ENCODE assay signal across 8 cellular contexts in genomic region chr4:26992657-26993361, GRCh38.
DNase-seq lines count a peak whose midpoint lies in the region; ATAC-seq, FAIRE-seq and TF ChIP-seq lines count a peak whose summit lies in the region.

No MANE protein-coding gene starts in this region.

- no peak overlapping the region for H3K23ac ChIP-seq in IMR-90 (ENCODE audit: low read depth, low read length)

- CTCF ChIA-PET in IMR-90 (lab: Yijun Ruan, JAX): no interaction called here
- CTCF ChIA-PET in MCF 10A (lab: Yijun Ruan, JAX): interaction anchor here (0.5 kb wide), 2 partner anchors 59 to 392 kb away, joined by 3 read pairs; no protein-coding TSS in a partner anchor

- H3K56ac ChIP-seq in IMR-90 (ENCODE audit: extremely low read depth, insufficient read depth, low read length): no peak overlapping the region

- no peak overlapping the region for H2AFZ ChIP-seq in IMR-90 (replicated peaks; ENCODE audit: low read length, poor library complexity)

- no peaks in the 10 kb centered on the region for H3K9me3 ChIP-seq in IMR-90 (ENCODE audit: control insufficient read depth, insufficient read depth, low read length)

- no peak overlapping the region for H3K18ac ChIP-seq in IMR-90 (ENCODE audit: low read depth, low read length)

- dilution Hi-C loops in IMR-90 (cut with HindIII; ENCODE audit: low sequenced_read_pairs, unreplicated experiment): no loop called here

- DNase-seq in GM18507 (ENCODE audit: extremely low spot score, insufficient read length, low read depth) (no peak), IMR-90 (peak; percentile 89), MCF 10A (ENCODE audit: unreplicated experiment) (peak; percentile 16), non-pigmented ciliary epithelial cell (ENCODE audit: low read depth) (peak; percentile 58), RCC 7860 (ENCODE audit: low spot score) (no peak), SHP77 (lab: John Stamatoyannopoulos, UW) (no peak), UCSD-AML1 (lab: John Stamatoyannopoulos, UW; ENCODE audit: unreplicated experiment) (no peak)

- TF ChIP-seq POLR2A in IMR-90 (IDR thresholded peaks at IDR 0.05; ENCODE audit: low read depth, low read length): no peak

- intact Hi-C loops in IMR-90 (cut with micrococcal nuclease): no loop called here
- intact Hi-C loops in MCF 10A (cut with micrococcal nuclease): no loop called here

- no peak overlapping the region for H3K4me3 Mint-ChIP-seq in MCF 10A (ENCODE audit: unreplicated experiment)

- 14% methylated on average over 1 of the region's 3 CpGs; no CpG with 5 or more reads in 1 of the 2 experiments for WGBS in IMR-90 (ENCODE audit: extremely low coverage in 2 of 2, insufficient read length in 1 of 2), 2 experiments

- BruUV-seq in IMR-90 (replicated peaks; lab: Mats Ljungman, UMichigan): no TSS peak
- BruUV-seq in MCF 10A (replicated peaks; lab: Mats Ljungman, UMichigan): no TSS peak

- H3K4me2 ChIP-seq in IMR-90 (ENCODE audit: low read depth, low read length): no peak overlapping the region

- H2BK5ac ChIP-seq in IMR-90 (ENCODE audit: low read depth, low read length, poor library complexity, severe bottlenecking): no peak overlapping the region

- no peak overlapping the region for H2BK20ac ChIP-seq in IMR-90 (ENCODE audit: low read depth, low read length)

- no peaks in the 10 kb centered on the region for H3K27me3 ChIP-seq in IMR-90 (ENCODE audit: control insufficient read depth, insufficient read depth, low read length)

- no peaks in the 10 kb centered on the region for H4K20me1 ChIP-seq in IMR-90 (ENCODE audit: insufficient read depth, low read length)

- no peak overlapping the region for H3K14ac ChIP-seq in IMR-90 (replicated peaks; ENCODE audit: low read depth, low read length)

- H2AK5ac ChIP-seq in IMR-90 (ENCODE audit: low read depth, low read length): no peak overlapping the region

- in situ Hi-C loops in IMR-90 (cut with MboI; ENCODE audit: low sequenced_read_pairs): no loop called here

- no peaks in the 10 kb centered on the region for H3K4me1 Mint-ChIP-seq in MCF 10A (ENCODE audit: insufficient read depth, unreplicated experiment)

- H4K8ac ChIP-seq in IMR-90 (ENCODE audit: low read depth in 2 of 2, low read length in 2 of 2): no peak overlapping the region

- H3K9ac ChIP-seq in IMR-90 (ENCODE audit: low read depth, low read length): no peak overlapping the region

- peaks cover 2% of the 10 kb centered on the region; the same call in 1 of the 2 replicates for H3K4me1 ChIP-seq in IMR-90 (ENCODE audit: control insufficient read depth, insufficient read depth, low read length)

- no peaks in the 10 kb centered on the region for H3K27me3 Mint-ChIP-seq in MCF 10A (ENCODE audit: insufficient read depth, unreplicated experiment)

- no peak overlapping the region for H3K4me3 ChIP-seq in IMR-90 (ENCODE audit: insufficient read depth, low read depth, low read length)

- FAIRE-seq in GM18507 (lab: Jason Lieb, UNC): peak; percentile 85
- no peak for FAIRE-seq in RCC 7860 (lab: Jason Lieb, UNC)

- H2AK9ac ChIP-seq in IMR-90 (replicated peaks; ENCODE audit: low read depth, low read length, poor library complexity): no peak overlapping the region

- no peak overlapping the region for H3K27ac ChIP-seq in IMR-90 (ENCODE audit: insufficient read depth, low read length)

- H4K5ac ChIP-seq in IMR-90 (ENCODE audit: low read depth, low read length): no peak overlapping the region

- H2BK15ac ChIP-seq in IMR-90 (ENCODE audit: low read depth, low read length): no peak overlapping the region

- POLR2A ChIA-PET in IMR-90 (lab: Charles Lee; ENCODE audit: unreplicated experiment): no interaction called here
- POLR2A ChIA-PET in MCF 10A (lab: Yijun Ruan, JAX): interaction anchor here (1.0 to 1.1 kb wide), 2 partner anchors 17 to 132 kb away, joined by 3 read pairs; partner anchors contain the start of gene STIM2

- H3K27ac Mint-ChIP-seq in MCF 10A (ENCODE audit: low read depth, unreplicated experiment): no peak overlapping the region

- peak; percentile 95 for ATAC-seq in GM21526 (IDR thresholded peaks at IDR 0.05; ENCODE audit: low FRiP score, unreplicated experiment)
- peak; percentile 85 for ATAC-seq in IMR-90 (ENCODE audit: low read depth)

- no peak for TF ChIP-seq CTCF in IMR-90 (conservative IDR thresholded peaks at IDR 0.05; ENCODE audit: low read depth, low read length)
- TF ChIP-seq CTCF in MCF 10A (IDR thresholded peaks at IDR 0.05; ENCODE audit: unreplicated experiment): no peak

- H3K79me1 ChIP-seq in IMR-90 (ENCODE audit: low read depth in 1 of 2, low read length in 2 of 2): no peaks in the 10 kb centered on the region

- no peaks in the 10 kb centered on the region for H3K9me1 ChIP-seq in IMR-90 (ENCODE audit: insufficient read depth, low read length)

- no peak overlapping the region for H2BK120ac ChIP-seq in IMR-90 (ENCODE audit: low read depth, low read length)

- no peaks in the 10 kb centered on the region for H3K9me3 Mint-ChIP-seq in MCF 10A (ENCODE audit: unreplicated experiment)

- no peak overlapping the region for H3K4ac ChIP-seq in IMR-90 (ENCODE audit: low read depth, low read length)

- no peak for TF ChIP-seq RAD21 in IMR-90 (IDR thresholded peaks at IDR 0.05; ENCODE audit: low read length)

- H3K36me3 Mint-ChIP-seq in MCF 10A (ENCODE audit: insufficient read depth, unreplicated experiment): no peaks in the 10 kb centered on the region

- no peak overlapping the region for H4K91ac ChIP-seq in IMR-90 (ENCODE audit: insufficient read depth, low read depth, low read length)

- H3K36me3 ChIP-seq in IMR-90 (ENCODE audit: control insufficient read depth, insufficient read depth, low read length): no peaks in the 10 kb centered on the region

TF ChIP-seq in IMR-90, 13 proteins besides CTCF, POLR2A, EP300 and RAD21:
- no peak for TF ChIP-seq ELK1 (IDR thresholded peaks at IDR 0.05; ENCODE audit: borderline replicate concordance, low read depth, low read length)
- TF ChIP-seq USF2 (IDR thresholded peaks at IDR 0.05; ENCODE audit: low read depth, low read length): no peak
- no peak for TF ChIP-seq FOS (IDR thresholded peaks at IDR 0.05; ENCODE audit: low read depth, low read length)
TF ChIP-seq in IMR-90: peak in this region for 0.

Comparison
In these comparisons a context has a peak if more than half of its experiments do, and no peak if none do; other contexts are left out.
1. DNase-seq: peak in IMR-90 (single experiment), MCF 10A (single experiment) and non-pigmented ciliary epithelial cell (single experiment); none in GM18507 (single experiment), RCC 7860 (single experiment), SHP77 (0 of 2) and UCSD-AML1 (single experiment).